Comparison of ENCODE assay signal across 29 cellular contexts in genomic region chr7:15778191-15778590, GRCh38.
"Had no signal": no experiment of that assay in that cellular context is flagged by ENCODE, and none has a peak within 500 bp of the region (broad histone marks: within the 10 kb centered on the region; RNA-seq: fewer than 3 reads in every experiment).

No MANE protein-coding gene starts in this region.

- H3K27ac ChIP-seq: ascending aorta, cardiac muscle cell, colonic mucosa, dorsolateral prefrontal cortex, foreskin keratinocyte, right lobe of liver, skin epidermis, thoracic aorta, VCaP had no signal

- H3K9me3 ChIP-seq: ascending aorta, colonic mucosa, right lobe of liver, thoracic aorta had no signal

- FAIRE-seq: islet of Langerhans, urothelium cell line had no signal

- H3K4me1 Mint-ChIP-seq: activated naive CD8-positive, alpha-beta T cell treated with anti-CD3 and anti-CD28 coated beads, Interleukin-2, amount 10 ng/mL, durations not matched to agents 7 days and 5 days; naive B cell; T-cell had no signal

- H3K9me3 Mint-ChIP-seq: activated naive CD8-positive, alpha-beta T cell treated with anti-CD3 and anti-CD28 coated beads, Interleukin-2, amount 10 ng/mL, durations not matched to agents 7 days and 5 days; mesothelial cell of epicardium; T-helper 2 cell treated with Interferon-gamma antibody and Interleukin-4, amounts not matched to agents 5 μg/mL and 100 μg/mL, for 36 hours had no signal

- ATAC-seq: activated CD4-positive, CD25-positive, alpha-beta regulatory T cell treated with anti-CD3 and anti-CD28 coated beads, Interleukin-2, amount 50 U/mL, for 24 hours; activated T-cell treated with anti-CD3 and anti-CD28 coated beads, Interleukin-2, amount 50 U/mL, for 4 hours; foreskin keratinocyte; right lobe of liver; T-cell had no signal

- H3K27me3 ChIP-seq: ascending aorta, cardiac muscle cell, colonic mucosa, dorsolateral prefrontal cortex, foreskin keratinocyte, right lobe of liver had no signal

- H3K36me3 Mint-ChIP-seq: activated naive CD8-positive, alpha-beta T cell treated with anti-CD3 and anti-CD28 coated beads, Interleukin-2, amount 10 ng/mL, durations not matched to agents 7 days and 5 days; brain; mesothelial cell of epicardium; naive B cell; T-cell had no signal

- H3K27me3 Mint-ChIP-seq: activated naive CD8-positive, alpha-beta T cell treated with anti-CD3 and anti-CD28 coated beads, Interleukin-2, amount 10 ng/mL, durations not matched to agents 7 days and 5 days; naive B cell; stimulated activated naive CD8-positive, alpha-beta T cell treated with anti-CD3 and anti-CD28 coated beads, Interleukin-15, Interleukin-2, amounts not matched to agents 100 ng/mL and 50 ng/mL, for 24 hours; T-cell had no signal

- H3K4me1 ChIP-seq: ascending aorta, colonic mucosa, foreskin keratinocyte, right lobe of liver had no signal

- H3K27ac Mint-ChIP-seq: activated naive CD8-positive, alpha-beta T cell treated with anti-CD3 and anti-CD28 coated beads, Interleukin-2, amount 10 ng/mL, durations not matched to agents 7 days and 5 days; mesothelial cell of epicardium; naive B cell; stimulated activated naive CD8-positive, alpha-beta T cell treated with anti-CD3 and anti-CD28 coated beads, Interleukin-15, Interleukin-2, amounts not matched to agents 100 ng/mL and 50 ng/mL, for 24 hours; T-cell; T-helper 2 cell treated with Interferon-gamma antibody and Interleukin-4, amounts not matched to agents 5 μg/mL and 100 μg/mL, for 36 hours had no signal

- H3K4me3 Mint-ChIP-seq: activated naive CD8-positive, alpha-beta T cell treated with anti-CD3 and anti-CD28 coated beads, Interleukin-2, amount 10 ng/mL, durations not matched to agents 7 days and 5 days; activated T-cell treated with anti-CD3 and anti-CD28 coated beads, Interleukin-2, amount 50 U/mL, for 4 hours; brain; mesothelial cell of epicardium; naive B cell; stimulated activated naive CD8-positive, alpha-beta T cell treated with anti-CD3 and anti-CD28 coated beads, Interleukin-15, Interleukin-2, amounts not matched to agents 100 ng/mL and 50 ng/mL, for 24 hours; T-cell; T-helper 2 cell treated with Interferon-gamma antibody and Interleukin-4, amounts not matched to agents 5 μg/mL and 100 μg/mL, for 36 hours had no signal

- H3K36me3 ChIP-seq: ascending aorta, cardiac muscle cell, colonic mucosa, right lobe of liver, thoracic aorta had no signal

- H3K4me3 ChIP-seq: ascending aorta, cardiac muscle cell, colonic mucosa, dorsolateral prefrontal cortex, right lobe of liver, skin epidermis, thoracic aorta had no signal

- DNase-seq: activated CD4-positive, alpha-beta T cell treated with anti-CD3 and anti-CD28 coated beads for 48 hours; activated CD4-positive, alpha-beta T cell treated with anti-CD3 and anti-CD28 coated beads, Interleukin-2, amount 50 U/mL, for 48 hours; activated naive CD4-positive, alpha-beta T cell treated with Interleukin-2 at 50 U/mL for 16 hours; activated naive CD8-positive, alpha-beta T cell treated with anti-CD3 and anti-CD28 coated beads, Interleukin-2, amount 10 ng/mL, durations not matched to agents 7 days and 5 days; activated T-cell treated with anti-CD3 and anti-CD28 coated beads, Interleukin-2, amount 50 U/mL, for 4 hours; cerebellar nuclear complex; colonic mucosa; dorsolateral prefrontal cortex; effector memory CD4-positive, alpha-beta T cell; foreskin keratinocyte; naive B cell; occipital lobe; right lobe of liver; stimulated activated CD4-positive, alpha-beta T cell treated with anti-CD3 and anti-CD28 coated beads, Interleukin-12 subunit alpha, Interleukin-12 subunit beta, amount 100 ng/mL, for 4 hours; stimulated activated CD4-positive, alpha-beta T cell treated with anti-CD3 and anti-CD28 coated beads, Interleukin-4, amount 100 ng/mL, for 1 hour; T-cell; trophoblast cell had no signal
